Comparison of ENCODE assay signal across 10 cellular contexts in the genomic region with DNA sequence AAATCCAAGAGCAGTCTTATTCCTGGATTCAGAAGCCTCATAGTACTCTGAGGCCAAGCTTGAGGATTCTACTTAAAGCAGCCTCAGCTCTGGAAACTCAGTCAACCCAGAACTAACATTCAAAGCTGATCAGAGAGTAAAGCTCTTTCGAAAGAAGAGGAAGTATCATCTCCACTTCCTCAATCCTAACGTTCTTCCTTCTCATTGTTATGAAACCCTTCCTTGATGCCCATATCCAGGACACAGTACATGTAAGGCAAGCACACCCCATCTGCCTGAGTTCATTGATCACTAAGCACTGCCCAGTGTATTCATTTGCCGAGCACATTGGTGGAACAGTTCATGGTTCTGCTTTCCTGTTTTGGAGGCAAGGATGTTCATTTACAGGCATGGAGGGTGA. TPM values are rescaled to one million over a fixed set of nuclear protein-coding genes. Genes with fewer than 3 reads are reported as not detected.
A peak's percentile ranks its signal among the peaks of the same experiment; 100 is the strongest.
DNase-seq lines count a peak whose midpoint lies in the region; ATAC-seq, FAIRE-seq and TF ChIP-seq lines count a peak whose summit lies in the region.
"Had no signal": no experiment of that assay in that cellular context is flagged by ENCODE, and none has a peak within 500 bp of the region (broad histone marks: within the 10 kb centered on the region; RNA-seq: fewer than 3 reads in every experiment).

Gene IPCEF1 (minus strand): TSS at position 114 of the 400 bp plus-strand sequence. CDS start 90,856 bp downstream, outside the sequence.

- TF ChIP-seq EP300 in HepG2 (IDR thresholded peaks at IDR 0.05; ENCODE audit: low read depth in 2 of 2, low read length in 2 of 2), result no peak
- no peak for TF ChIP-seq EP300 in HepG2 (CRISPR knock-in tag; IDR thresholded peaks at IDR 0.05; ENCODE audit: borderline replicate concordance)

- DNase-seq in CD4-positive, CD25-positive, alpha-beta regulatory T cell, result no peak
- DNase-seq in SIG-M5 treated with dmso at 0.1 percent for 504 hours (lab: John Stamatoyannopoulos, UW; ENCODE audit: unreplicated experiment) (peak; percentile 95), HepG2 (ENCODE audit: low spot score) (no peak), GM10248 (ENCODE audit: extremely low spot score) (no peak), NCI-H446 treated with DMSO at 0.1 percent for 48 hours (lab: John Stamatoyannopoulos, UW) (no peak)
- DNase-seq in stimulated activated CD4-positive, alpha-beta T cell treated with anti-CD3 and anti-CD28 coated beads, Interleukin-4, amount 100 ng/mL, for 4 hours, result no peak
- DNase-seq: Caco-2, SHP77 treated with DMSO at 0.1 percent for 48 hours had no signal

- H3K27me3 ChIP-seq in CD4-positive, CD25-positive, alpha-beta regulatory T cell (ENCODE audit: control insufficient read depth, insufficient read depth, low read length), result peaks cover 2% of the 10 kb centered on the region
- H3K27me3 ChIP-seq in HepG2 (ENCODE audit: control insufficient read depth in 1 of 2, insufficient read depth in 2 of 2, low read length in 2 of 2), result no peaks in the 10 kb centered on the region

- H3K27me3 Mint-ChIP-seq in CD4-positive, CD25-positive, alpha-beta regulatory T cell, result no peaks in the 10 kb centered on the region

- H2AFZ ChIP-seq in HepG2 (ENCODE audit: low read length), result no peak within 1 kb of the TSS

- no peak within 1 kb of the TSS for H3K4me2 ChIP-seq in HepG2 (ENCODE audit: low read depth, low read length)

- H3K9me3 Mint-ChIP-seq in CD4-positive, CD25-positive, alpha-beta regulatory T cell, result peaks cover 0 to 2% (median 0%) of the 10 kb centered on the region in 7 donors

- peak within 1 kb of the TSS in 1 of 4 donors; percentile 64 for H3K4me3 Mint-ChIP-seq in CD4-positive, CD25-positive, alpha-beta regulatory T cell

- H3K27ac Mint-ChIP-seq in CD4-positive, CD25-positive, alpha-beta regulatory T cell, result peak within 1 kb of the TSS in 1 of 3 donors; percentile 1

- no peak within 1 kb of the TSS for H3K4me3 ChIP-seq in CD4-positive, CD25-positive, alpha-beta regulatory T cell (ENCODE audit: low read depth, low read length)
- H3K4me3 ChIP-seq in HepG2 (replicated peaks in 1 of 3; ENCODE audit: insufficient read depth in 1 of 3, low read depth in 2 of 3, low read length in 3 of 3), result no peak within 1 kb of the TSS

- ATAC-seq in CD4-positive, CD25-positive, alpha-beta regulatory T cell (ENCODE audit: low read depth in 2 of 2), result no peak
- ATAC-seq in GM21529 (IDR thresholded peaks at IDR 0.05; ENCODE audit: unreplicated experiment) (peak; percentile 23), HepG2 (peak; percentile 60), GM21526 (IDR thresholded peaks at IDR 0.05; ENCODE audit: low FRiP score, unreplicated experiment) (no peak)

- no peaks in the 10 kb centered on the region for H3K79me2 ChIP-seq in HepG2 (ENCODE audit: insufficient read depth, low read length)

- 0% methylated on average over 3 of the region's 3 CpGs for WGBS in HepG2 (ENCODE audit: low lambda C conversion rate)

- peaks cover 12 to 33% (median 16%) of the 10 kb centered on the region in 4 donors for H3K4me1 Mint-ChIP-seq in CD4-positive, CD25-positive, alpha-beta regulatory T cell

- no peaks in the 10 kb centered on the region for H3K36me3 Mint-ChIP-seq in CD4-positive, CD25-positive, alpha-beta regulatory T cell

- no peak for TF ChIP-seq CTCF in HepG2 (CRISPR knock-in tag; IDR thresholded peaks at IDR 0.05)
- TF ChIP-seq CTCF in GM10248 (IDR thresholded peaks at IDR 0.05; ENCODE audit: control extremely low read depth, extremely low read depth, low read depth, missing control alignments), result no peak

- H3K9me3 ChIP-seq in CD4-positive, CD25-positive, alpha-beta regulatory T cell (ENCODE audit: control insufficient read depth in 2 of 2, low read length in 2 of 2), result no peaks in the 10 kb centered on the region
- H3K9me3 ChIP-seq in HepG2 (ENCODE audit: low read length), result no peaks in the 10 kb centered on the region
- H3K9me3 ChIP-seq: Caco-2 had no signal

- FAIRE-seq in HepG2 (lab: Jason Lieb, UNC), result no peak

- CTCF ChIA-PET in HepG2 (lab: Yijun Ruan, JAX; ENCODE audit: low intra/inter-chr PET ratio, low total read pairs), result no interaction called here
- CTCF ChIA-PET in GM10248 (lab: Yijun Ruan, JAX), result interaction anchor here (0.8 kb wide), 1 partner anchor 15 kb away, joined by 3 read pairs; no protein-coding TSS in a partner anchor

- intact Hi-C loops in HepG2 (cut with micrococcal nuclease; ENCODE audit: unreplicated experiment), result no loop called here

- BruUV-seq in HepG2 (replicated peaks; lab: Mats Ljungman, UMichigan), result no TSS peak

- H3K36me3 ChIP-seq in CD4-positive, CD25-positive, alpha-beta regulatory T cell (ENCODE audit: control insufficient read depth, insufficient read depth, low read length), result no peaks in the 10 kb centered on the region
- no peaks in the 10 kb centered on the region for H3K36me3 ChIP-seq in HepG2 (replicated peaks in 1 of 2; ENCODE audit: control insufficient read depth in 1 of 2, insufficient read depth in 2 of 2, low read length in 2 of 2)

- no peaks in the 10 kb centered on the region for H4K20me1 ChIP-seq in HepG2 (ENCODE audit: insufficient read depth, low read length)

- H3K4me1 ChIP-seq in CD4-positive, CD25-positive, alpha-beta regulatory T cell (ENCODE audit: control insufficient read depth, insufficient read depth, low read length, poor library complexity, severe bottlenecking), result no peaks in the 10 kb centered on the region
- H3K4me1 ChIP-seq in HepG2 (ENCODE audit: insufficient read depth, low read length), result peaks cover 11% of the 10 kb centered on the region; the same call in 1 of the 2 replicates
- H3K4me1 ChIP-seq: Caco-2 had no signal

- TF ChIP-seq RAD21 in HepG2 (CRISPR knock-in tag; IDR thresholded peaks at IDR 0.05), result no peak

- in situ Hi-C loops in HepG2 (cut with HindIII; ENCODE audit: extremely low pct_ligation_motif_present, low pct_unique_long_range_greater_than_20kb), result no loop called here

- H3K27ac ChIP-seq in CD4-positive, CD25-positive, alpha-beta regulatory T cell (ENCODE audit: insufficient read depth, low read length, poor library complexity, severe bottlenecking), result no peak within 1 kb of the TSS
- H3K27ac ChIP-seq in HepG2 (ENCODE audit: extremely low read length, insufficient read depth, low read length), result no peak within 1 kb of the TSS

- POLR2A ChIA-PET in HepG2 (lab: Yijun Ruan, JAX) (no interaction called here), GM10248 (lab: Yijun Ruan, JAX) (no interaction called here)

- TF ChIP-seq POLR2A in HepG2 (IDR thresholded peaks at IDR 0.05; ENCODE audit: insufficient read depth in 1 of 2, low read depth in 2 of 2, low read length in 2 of 2), result no peak

- H3K9ac ChIP-seq in HepG2 (ENCODE audit: insufficient read depth, low read depth, low read length), result no peak within 1 kb of the TSS

TF ChIP-seq in HepG2, 621 proteins besides CTCF, POLR2A, EP300 and RAD21:
- TF ChIP-seq MAF1 (CRISPR knock-in tag; IDR thresholded peaks at IDR 0.05; ENCODE audit: borderline replicate concordance) (no peak), ZNF598 (CRISPR knock-in tag; IDR thresholded peaks at IDR 0.05; ENCODE audit: borderline replicate concordance) (no peak), PAX8 (CRISPR knock-in tag; IDR thresholded peaks at IDR 0.05; ENCODE audit: borderline replicate concordance) (no peak)
- TF ChIP-seq, protein P1, sequence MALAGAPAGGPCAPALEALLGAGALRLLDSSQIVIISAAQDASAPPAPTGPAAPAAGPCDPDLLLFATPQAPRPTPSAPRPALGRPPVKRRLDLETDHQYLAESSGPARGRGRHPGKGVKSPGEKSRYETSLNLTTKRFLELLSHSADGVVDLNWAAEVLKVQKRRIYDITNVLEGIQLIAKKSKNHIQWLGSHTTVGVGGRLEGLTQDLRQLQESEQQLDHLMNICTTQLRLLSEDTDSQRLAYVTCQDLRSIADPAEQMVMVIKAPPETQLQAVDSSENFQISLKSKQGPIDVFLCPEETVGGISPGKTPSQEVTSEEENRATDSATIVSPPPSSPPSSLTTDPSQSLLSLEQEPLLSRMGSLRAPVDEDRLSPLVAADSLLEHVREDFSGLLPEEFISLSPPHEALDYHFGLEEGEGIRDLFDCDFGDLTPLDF (CRISPR knock-in tag; IDR thresholded peaks at IDR 0.05), result no peak

RNA-seq across cellular contexts. Expression of gene IPCEF1, which starts in this region (rescaled TPM):
- 160 TPM for total RNA-seq in CD4-positive, CD25-positive, alpha-beta regulatory T cell
- 10 to 100 TPM; 82.4 to 88.7 (median 84.9) TPM for polyA plus RNA-seq in CD4-positive, CD25-positive, alpha-beta regulatory T cell
- not detected in 2 replicates for total RNA-seq in HepG2 (2016; rRNA removed; fragmentation: Illumina TruSeq; extraction: Trizol)
- 0.62 TPM in 1 of 2 replicates, not detected in the other for total RNA-seq in HepG2 (2016; cell fraction: cytosol; rRNA removed; fragmentation: Illumina TruSeq; extraction: Trizol; ENCODE audit: low read depth)
- 0.06 and 0.30 TPM in 2 replicates for total RNA-seq in HepG2 (2016; cell fraction: insoluble cytoplasmic fraction; rRNA removed; fragmentation: Illumina TruSeq; extraction: Trizol)
- total RNA-seq in HepG2 (2016; cell fraction: membrane; rRNA removed; fragmentation: Illumina TruSeq; extraction: Trizol), result not detected in 2 replicates
- not detected in 2 replicates for total RNA-seq in HepG2 (2016; cell fraction: nucleus; rRNA removed; fragmentation: Illumina TruSeq; extraction: Trizol)
- 0.03 and 0.22 TPM in 2 replicates for polyA plus RNA-seq in HepG2 (2011; rRNA removed)
- 0.10 and 0.19 TPM in 2 replicates for polyA plus RNA-seq in HepG2 (2011; cell fraction: cytosol; rRNA removed)
- polyA plus RNA-seq in HepG2 (2011; cell fraction: nucleus; rRNA removed), result 0.02 and 0.23 TPM in 2 replicates
- 0.03 TPM in 1 of 2 replicates, not detected in the other for polyA plus RNA-seq in HepG2 (2012)
- polyA plus RNA-seq in HepG2 (2016; cell fraction: cytosol; fragmentation: Illumina TruSeq; extraction: Trizol; ENCODE audit: low read depth), result not detected in 2 replicates
- not detected in 2 replicates for polyA plus RNA-seq in HepG2 (2016; cell fraction: insoluble cytoplasmic fraction; fragmentation: Illumina TruSeq; extraction: Trizol; ENCODE audit: low read depth)
- not detected in 2 replicates for polyA plus RNA-seq in HepG2 (2016; cell fraction: membrane; fragmentation: Illumina TruSeq; extraction: Trizol; ENCODE audit: low read depth)
- not detected in 2 replicates for polyA plus RNA-seq in HepG2 (2016; cell fraction: nucleus; fragmentation: Illumina TruSeq; extraction: Trizol; ENCODE audit: insufficient read depth, low read depth)
- not detected in 2 replicates for polyA minus RNA-seq in HepG2 (2011; rRNA and poly(A)+ RNA removed; ENCODE audit: low replicate concordance)
- 0.20 TPM in 1 of 2 replicates, not detected in the other for polyA minus RNA-seq in HepG2 (2011; cell fraction: cytosol; rRNA and poly(A)+ RNA removed)
- 0.12 and 0.13 TPM in 2 replicates for polyA minus RNA-seq in HepG2 (2011; cell fraction: nucleus; rRNA and poly(A)+ RNA removed)

Comparison
In these comparisons a context has a peak if more than half of its experiments do, and no peak if none do; other contexts are left out.
1. RNA of gene IPCEF1 (total RNA-seq): 160 TPM in CD4-positive, CD25-positive, alpha-beta regulatory T cell (single experiment); 0.06 to 0.62 TPM in HepG2; every median in the first group is over 10 times any median in the second.
2. RNA of gene IPCEF1 (polyA plus RNA-seq): 82.4 to 88.7 TPM in CD4-positive, CD25-positive, alpha-beta regulatory T cell; 0.02 to 0.23 TPM in HepG2; every median in the first group is over 10 times any median in the second.
3. Peak in ATAC-seq in HepG2; RNA of the gene not detected or under 1 TPM.